1 cellular context compared by ENCODE assay signal in the genomic region with DNA sequence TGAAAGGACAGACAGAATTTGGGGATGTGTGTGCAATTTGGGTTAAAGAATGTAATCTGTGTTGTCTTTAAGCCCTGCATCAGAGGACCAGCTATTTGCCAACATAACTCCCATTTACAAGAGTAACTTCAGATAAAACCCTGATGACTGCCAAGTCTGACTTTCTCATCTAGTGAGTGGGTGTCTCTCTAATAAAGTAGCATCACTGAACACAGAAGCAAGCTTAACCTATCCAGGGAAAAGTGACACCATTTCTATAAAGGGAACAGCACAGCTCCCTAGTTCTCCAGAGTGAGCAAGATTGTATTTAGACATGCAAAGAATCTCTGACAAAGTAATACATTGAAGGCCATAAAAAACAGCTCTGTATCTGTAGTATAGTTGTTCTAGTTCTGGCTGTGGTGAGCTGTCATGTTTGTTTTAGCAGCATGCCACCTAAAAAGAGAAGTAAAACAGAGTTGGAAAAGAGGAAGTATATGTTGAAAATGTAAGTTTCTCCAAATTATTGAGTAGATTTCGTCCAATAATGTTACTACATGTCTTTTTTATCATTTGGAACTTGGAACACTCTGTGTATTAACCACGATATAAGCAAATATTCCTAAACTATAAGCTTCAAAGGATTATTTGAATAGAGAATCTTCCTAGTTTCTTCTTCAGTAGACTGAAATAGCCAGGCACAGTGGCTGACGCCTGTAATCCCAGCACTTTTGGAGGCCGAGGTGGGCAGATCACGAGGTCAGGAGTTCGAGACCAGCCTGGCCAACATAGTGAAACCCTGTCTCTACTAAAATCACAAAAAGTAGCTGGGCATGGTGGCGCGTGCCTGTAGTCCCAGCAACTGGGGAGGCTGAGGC.
TF ChIP-seq lines count a peak whose summit lies in the region.

No MANE protein-coding gene starts in this region.

TF ChIP-seq in K562, 482 proteins besides CTCF, POLR2A, EP300 and RAD21 (continued from another document):
- TF ChIP-seq MTA2 (IDR thresholded peaks at IDR 0.05; ENCODE audit: low read depth) (no peak), FIP1L1 (IDR thresholded peaks at IDR 0.05; ENCODE audit: low read depth, low read length, poor library complexity, severe bottlenecking) (no peak)
